In the genomic region with DNA sequence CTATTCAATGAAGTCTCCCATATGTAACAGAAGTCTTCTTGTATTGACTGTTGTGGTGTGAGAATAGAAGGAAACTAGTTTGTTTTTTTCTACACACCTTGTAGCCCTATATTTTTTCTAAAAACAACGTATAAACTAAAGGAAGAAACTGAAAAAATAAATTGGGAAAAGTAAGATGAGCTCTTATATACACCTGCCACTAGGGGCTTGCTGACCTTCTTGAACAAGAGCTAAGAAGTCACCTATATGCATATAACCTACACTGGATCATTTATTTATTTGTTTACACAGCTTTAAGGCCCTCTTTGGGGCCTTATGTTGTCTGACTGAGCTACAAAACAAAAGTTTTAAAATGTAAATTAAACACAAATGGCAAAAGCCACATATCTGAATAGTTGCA, we compare ENCODE assay signal across 17 cellular contexts.
DNase-seq lines count a peak whose midpoint lies in the region; ATAC-seq, FAIRE-seq and TF ChIP-seq lines count a peak whose summit lies in the region.
"Had no signal": no experiment of that assay in that cellular context is flagged by ENCODE, and none has a peak within 500 bp of the region (broad histone marks: within the 10 kb centered on the region; RNA-seq: fewer than 3 reads in every experiment).

No MANE protein-coding gene starts in this region.

- TF ChIP-seq EP300 in HepG2 (IDR thresholded peaks at IDR 0.05; ENCODE audit: low read depth in 2 of 2, low read length in 2 of 2) (no peak), HepG2 (CRISPR knock-in tag; IDR thresholded peaks at IDR 0.05; ENCODE audit: borderline replicate concordance) (no peak)

- H4K20me1 ChIP-seq in HepG2 (ENCODE audit: insufficient read depth, low read length), result no peaks in the 10 kb centered on the region

- ATAC-seq in HepG2, result no peak
- no peak for ATAC-seq in omental fat pad (ENCODE audit: low FRiP score)
- ATAC-seq: effector memory CD8-positive, alpha-beta T cell had no signal

- TF ChIP-seq RAD21 in HepG2 (CRISPR knock-in tag; IDR thresholded peaks at IDR 0.05), result no peak

- H3K9me3 ChIP-seq in HepG2 (ENCODE audit: low read length) (no peaks in the 10 kb centered on the region), vagina (no peaks in the 10 kb centered on the region)
- H3K9me3 ChIP-seq: sigmoid colon had no signal

- BruUV-seq in HepG2 (replicated peaks; lab: Mats Ljungman, UMichigan), result no TSS peak

- H2AFZ ChIP-seq in HepG2 (ENCODE audit: low read length), result no peak overlapping the region

- H3K9ac ChIP-seq in HepG2 (ENCODE audit: insufficient read depth, low read depth, low read length), result no peak overlapping the region

- intact Hi-C loops in HepG2 (cut with micrococcal nuclease; ENCODE audit: unreplicated experiment), result no loop called here
- intact Hi-C loops in vagina (cut with DNase I), result no loop called here

- no peak for TF ChIP-seq POLR2A in HepG2 (IDR thresholded peaks at IDR 0.05; ENCODE audit: insufficient read depth in 1 of 2, low read depth in 2 of 2, low read length in 2 of 2)
- TF ChIP-seq POLR2A in vagina (IDR thresholded peaks at IDR 0.05), result no peak

- no peak for DNase-seq in D721Med (ENCODE audit: insufficient read length, low spot score)
- DNase-seq in HFFc6, result no peak
- peak; percentile 22 for DNase-seq in RKO (ENCODE audit: low spot score)
- peak; percentile 18 for DNase-seq in iPS-NIHi11 (ENCODE audit: low spot score)
- DNase-seq in HepG2 (ENCODE audit: low spot score), result no peak
- no peak for DNase-seq in omental fat pad (ENCODE audit: low spot score)
- no peak for DNase-seq in activated effector memory CD4-positive, alpha-beta T cell treated with anti-CD3 and anti-CD28 coated beads, Interleukin-2, amount 50 U/mL, for 16 hours
- no peak for DNase-seq in vagina (ENCODE audit: extremely low spot score in 2 of 2)
- DNase-seq: activated CD4-positive, alpha-beta T cell treated with anti-CD3 and anti-CD28 coated beads for 4 hours; activated CD8-positive, alpha-beta memory T cell treated with anti-CD3 and anti-CD28 coated beads, Interleukin-2, amount 50 U/mL, for 4 hours; anterior cingulate cortex; Calu3; effector memory CD8-positive, alpha-beta T cell; NCI-H1694; occipital lobe; sigmoid colon; stimulated activated CD4-positive, alpha-beta T cell treated with anti-CD3 and anti-CD28 coated beads, Interleukin-2, amount 100 ng/mL, for 48 hours had no signal

- H3K4me3 ChIP-seq in HepG2 (replicated peaks in 1 of 3; ENCODE audit: insufficient read depth in 1 of 3, low read depth in 2 of 3, low read length in 3 of 3) (no peak overlapping the region), vagina (no peak overlapping the region)
- H3K4me3 ChIP-seq: sigmoid colon had no signal

- H3K4me2 ChIP-seq in HepG2 (ENCODE audit: low read depth, low read length), result no peak overlapping the region

- H3K27me3 ChIP-seq in HepG2 (ENCODE audit: control insufficient read depth in 1 of 2, insufficient read depth in 2 of 2, low read length in 2 of 2) (no peaks in the 10 kb centered on the region), vagina (no peaks in the 10 kb centered on the region)
- H3K27me3 ChIP-seq: sigmoid colon had no signal

- peaks cover 6% of the 10 kb centered on the region for H3K27me3 Mint-ChIP-seq in HFFc6 (ENCODE audit: insufficient read depth)

- POLR2A ChIA-PET in HepG2 (lab: Yijun Ruan, JAX), result no interaction called here

- H3K4me1 ChIP-seq in HepG2 (ENCODE audit: insufficient read depth, low read length) (no peaks in the 10 kb centered on the region), vagina (peaks cover 6% of the 10 kb centered on the region)
- H3K4me1 ChIP-seq: sigmoid colon had no signal

- 0% methylated on average over 1 of the region's 1 CpG for WGBS in HepG2 (ENCODE audit: low lambda C conversion rate)

- CTCF ChIA-PET in HepG2 (lab: Yijun Ruan, JAX; ENCODE audit: low intra/inter-chr PET ratio, low total read pairs), result no interaction called here

- FAIRE-seq in D721Med (lab: Jason Lieb, UNC), result no peak
- FAIRE-seq in HepG2 (lab: Jason Lieb, UNC), result no peak

- no peaks in the 10 kb centered on the region for H3K79me2 ChIP-seq in HepG2 (ENCODE audit: insufficient read depth, low read length)

- H3K27ac Mint-ChIP-seq in HFFc6, result no peak overlapping the region
- H3K27ac Mint-ChIP-seq: effector memory CD8-positive, alpha-beta T cell had no signal

- no peaks in the 10 kb centered on the region for H3K4me1 Mint-ChIP-seq in HFFc6 (ENCODE audit: low read depth)

- no peaks in the 10 kb centered on the region for H3K36me3 ChIP-seq in HepG2 (replicated peaks in 1 of 2; ENCODE audit: control insufficient read depth in 1 of 2, insufficient read depth in 2 of 2, low read length in 2 of 2)
- H3K36me3 ChIP-seq in vagina, result no peaks in the 10 kb centered on the region
- H3K36me3 ChIP-seq: sigmoid colon had no signal

- H3K36me3 Mint-ChIP-seq in HFFc6 (ENCODE audit: low read depth), result no peaks in the 10 kb centered on the region

- peak; percentile 18 for TF ChIP-seq CTCF in D721Med (IDR thresholded peaks at IDR 0.05; ENCODE audit: insufficient read depth, missing control alignments)
- peak; percentile 67 for TF ChIP-seq CTCF in HFFc6 (IDR thresholded peaks at IDR 0.05)
- TF ChIP-seq CTCF in HepG2 (CRISPR knock-in tag; IDR thresholded peaks at IDR 0.05), result no peak
- no peak for TF ChIP-seq CTCF in omental fat pad (IDR thresholded peaks at IDR 0.05)
- no peak for TF ChIP-seq CTCF in vagina (IDR thresholded peaks at IDR 0.05)

- no peaks in the 10 kb centered on the region for H3K9me3 Mint-ChIP-seq in HFFc6
- H3K9me3 Mint-ChIP-seq: effector memory CD8-positive, alpha-beta T cell had no signal

- in situ Hi-C loops in HepG2 (cut with HindIII; ENCODE audit: extremely low pct_ligation_motif_present, low pct_unique_long_range_greater_than_20kb), result loop anchor here (25.0 kb wide), 1 partner anchor 410 kb away; no protein-coding TSS in a partner anchor

- H3K27ac ChIP-seq in HepG2 (ENCODE audit: extremely low read length, insufficient read depth, low read length) (no peak overlapping the region), vagina (no peak overlapping the region)
- H3K27ac ChIP-seq: sigmoid colon had no signal

- no peak overlapping the region for H3K4me3 Mint-ChIP-seq in HFFc6
- H3K4me3 Mint-ChIP-seq: effector memory CD8-positive, alpha-beta T cell had no signal

TF ChIP-seq in HepG2, 621 proteins besides CTCF, POLR2A, EP300 and RAD21:
- no peak for TF ChIP-seq ZNF160 (CRISPR knock-in tag; IDR thresholded peaks at IDR 0.05)
- no peak for TF ChIP-seq RBAK (CRISPR knock-in tag; IDR thresholded peaks at IDR 0.05)
- TF ChIP-seq, protein P1, sequence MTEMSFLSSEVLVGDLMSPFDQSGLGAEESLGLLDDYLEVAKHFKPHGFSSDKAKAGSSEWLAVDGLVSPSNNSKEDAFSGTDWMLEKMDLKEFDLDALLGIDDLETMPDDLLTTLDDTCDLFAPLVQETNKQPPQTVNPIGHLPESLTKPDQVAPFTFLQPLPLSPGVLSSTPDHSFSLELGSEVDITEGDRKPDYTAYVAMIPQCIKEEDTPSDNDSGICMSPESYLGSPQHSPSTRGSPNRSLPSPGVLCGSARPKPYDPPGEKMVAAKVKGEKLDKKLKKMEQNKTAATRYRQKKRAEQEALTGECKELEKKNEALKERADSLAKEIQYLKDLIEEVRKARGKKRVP (CRISPR knock-in tag; IDR thresholded peaks at IDR 0.05), result no peak
- TF ChIP-seq ELF1 (CRISPR knock-in tag; IDR thresholded peaks at IDR 0.05), result no peak
- TF ChIP-seq GABPB1 (CRISPR knock-in tag; IDR thresholded peaks at IDR 0.05), result no peak

Comparison
In these comparisons a context has a peak if more than half of its experiments do, and no peak if none do; other contexts are left out.
1. DNase-seq: peak in RKO (single experiment) and iPS-NIHi11 (single experiment); none in D721Med (single experiment), HFFc6 (single experiment), HepG2 (single experiment), omental fat pad (single experiment), activated effector memory CD4-positive, alpha-beta T cell treated with anti-CD3 and anti-CD28 coated beads, Interleukin-2, amount 50 U/mL, for 16 hours (single experiment) and vagina (0 of 2).
2. CTCF ChIP-seq: peak in D721Med (single experiment) and HFFc6 (single experiment); none in HepG2 (single experiment), omental fat pad (0 of 3) and vagina (0 of 3).